ENCODE assay signal across 1 cellular context in the genomic region with DNA sequence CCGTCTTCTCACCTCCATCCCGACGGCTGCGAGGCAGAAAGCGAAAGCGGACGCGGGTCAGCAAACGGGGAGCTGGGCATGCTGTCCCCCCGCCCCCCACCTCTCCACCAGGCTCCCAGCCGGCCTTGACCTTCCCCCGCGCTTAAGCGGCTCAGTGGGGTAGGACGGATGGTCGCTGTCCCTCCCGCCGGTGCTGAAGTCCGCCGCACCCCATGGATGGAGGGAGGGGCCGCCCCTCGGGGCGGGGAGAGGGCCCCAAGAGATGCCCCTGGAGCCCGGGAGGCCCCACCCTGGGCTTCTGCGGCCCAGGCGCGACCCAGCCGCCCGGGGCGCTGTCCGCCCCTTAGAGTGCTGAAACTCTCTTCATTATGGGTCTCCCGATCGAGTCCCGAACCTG.
TF ChIP-seq lines count a peak whose summit lies in the region.

TSS of gene KCNB1 (minus strand) at position 48 of the 397 bp plus-strand sequence. CDS start 188 bp downstream, outside the sequence.

TF ChIP-seq in WTC11, 78 proteins besides CTCF, POLR2A, EP300 and RAD21 (continued from another document):
- TF ChIP-seq, protein P1, sequence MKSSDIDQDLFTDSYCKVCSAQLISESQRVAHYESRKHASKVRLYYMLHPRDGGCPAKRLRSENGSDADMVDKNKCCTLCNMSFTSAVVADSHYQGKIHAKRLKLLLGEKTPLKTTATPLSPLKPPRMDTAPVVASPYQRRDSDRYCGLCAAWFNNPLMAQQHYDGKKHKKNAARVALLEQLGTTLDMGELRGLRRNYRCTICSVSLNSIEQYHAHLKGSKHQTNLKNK (CRISPR knock-in tag; IDR thresholded peaks at IDR 0.05) = no peak
